8 cellular contexts compared by ENCODE assay signal in genomic region chr9:109974143-109974917, GRCh38.
DNase-seq lines count a peak whose midpoint lies in the region; ATAC-seq lines count a peak whose summit lies in the region.
"Had no signal": no experiment of that assay in that cellular context is flagged by ENCODE, and none has a peak within 500 bp of the region (broad histone marks: within the 10 kb centered on the region; RNA-seq: fewer than 3 reads in every experiment).

No MANE protein-coding gene starts in this region.

- ATAC-seq in HG02970 (IDR thresholded peaks at IDR 0.05; ENCODE audit: low FRiP score, unreplicated experiment): peak; percentile 78

- H3K9me3 Mint-ChIP-seq in T-helper 2 cell treated with Interferon-gamma antibody and Interleukin-4, amounts not matched to agents 5 μg/mL and 100 μg/mL, for 36 hours: no peaks in the 10 kb centered on the region

- no peaks in the 10 kb centered on the region for H3K27me3 ChIP-seq in mucosa of rectum (ENCODE audit: control insufficient read depth in 2 of 2, insufficient read depth in 2 of 2, low read length in 2 of 2)

- peak overlapping the region; percentile 35 for H3K4me3 Mint-ChIP-seq in T-helper 2 cell treated with Interferon-gamma antibody and Interleukin-4, amounts not matched to agents 5 μg/mL and 100 μg/mL, for 36 hours

- H3K4me1 Mint-ChIP-seq in T-helper 2 cell treated with Interferon-gamma antibody and Interleukin-4, amounts not matched to agents 5 μg/mL and 100 μg/mL, for 36 hours (ENCODE audit: low read depth): peaks cover 70% of the 10 kb centered on the region

- peaks cover 0 to 6% of the 10 kb centered on the region in 2 donors for H3K4me1 ChIP-seq in mucosa of rectum (ENCODE audit: control insufficient read depth in 2 of 2, insufficient read depth in 2 of 2, low read length in 2 of 2)
- H3K4me1 ChIP-seq: parathyroid adenoma had no signal

- peak overlapping the region; percentile 88 for H3K27ac Mint-ChIP-seq in T-helper 2 cell treated with Interferon-gamma antibody and Interleukin-4, amounts not matched to agents 5 μg/mL and 100 μg/mL, for 36 hours

- no peak overlapping the region for H3K4me3 ChIP-seq in mucosa of rectum (ENCODE audit: low read length in 2 of 2)

- no peaks in the 10 kb centered on the region for H3K27me3 Mint-ChIP-seq in T-helper 2 cell treated with Interferon-gamma antibody and Interleukin-4, amounts not matched to agents 5 μg/mL and 100 μg/mL, for 36 hours (ENCODE audit: low read depth)

- peak overlapping the region; percentile 46 to 69 for H3K27ac ChIP-seq in mucosa of rectum (ENCODE audit: low read depth in 2 of 2, low read length in 2 of 2)
- H3K27ac ChIP-seq: parathyroid adenoma had no signal

- no peaks in the 10 kb centered on the region for H3K36me3 ChIP-seq in mucosa of rectum (ENCODE audit: control insufficient read depth in 2 of 2, insufficient read depth in 2 of 2, low read length in 2 of 2)

- DNase-seq in GM19240 (ENCODE audit: insufficient read length, low spot score) (peak; percentile 59), AG08395 (ENCODE audit: low spot score) (no peak), 8988T (no peak), occipital lobe (lab: John Stamatoyannopoulos, UW) (no peak)
- DNase-seq in T-helper 2 cell treated with Interferon-gamma antibody and Interleukin-4, amounts not matched to agents 5 μg/mL and 100 μg/mL, for 36 hours (ENCODE audit: low spot score): peak; percentile 83

- no peaks in the 10 kb centered on the region for H3K9me3 ChIP-seq in mucosa of rectum (ENCODE audit: control insufficient read depth in 2 of 2, low read length in 2 of 2)

- H3K9ac ChIP-seq in mucosa of rectum (ENCODE audit: low read depth in 1 of 2, low read length in 2 of 2): peak overlapping the region in 1 of 2 donors; percentile 14
- H3K9ac ChIP-seq: parathyroid adenoma had no signal

- H3K36me3 Mint-ChIP-seq in T-helper 2 cell treated with Interferon-gamma antibody and Interleukin-4, amounts not matched to agents 5 μg/mL and 100 μg/mL, for 36 hours (ENCODE audit: low read depth): peaks cover 9% of the 10 kb centered on the region

Comparison
In these comparisons a context has a peak if more than half of its experiments do, and no peak if none do; other contexts are left out.
1. DNase-seq: peak in GM19240 (single experiment) and T-helper 2 cell treated with Interferon-gamma antibody and Interleukin-4, amounts not matched to agents 5 μg/mL and 100 μg/mL, for 36 hours (single experiment); none in AG08395 (single experiment), 8988T (single experiment) and occipital lobe (single experiment).